ENCODE assay signal across 1 cellular context in genomic region chr2:223805008-223805407, GRCh38.
TF ChIP-seq lines count a peak whose summit lies in the region.

No MANE protein-coding gene starts in this region.

TF ChIP-seq in GM12878, 131 proteins besides CTCF, POLR2A, EP300 and RAD21 (continued from another document):
- TF ChIP-seq PML (IDR thresholded peaks at IDR 0.05; ENCODE audit: low read length) (no peak), POU2F2 (IDR thresholded peaks at IDR 0.05; ENCODE audit: borderline replicate concordance, low read depth, low read length) (no peak), NFYA (IDR thresholded peaks at IDR 0.05; ENCODE audit: borderline replicate concordance, low read depth, low read length) (no peak), BACH1 (IDR thresholded peaks at IDR 0.05; ENCODE audit: borderline replicate concordance) (no peak)
TF ChIP-seq in GM12878: peak in this region for 0.
